Comparison of ENCODE assay signal across 16 cellular contexts in genomic region chr11:22461626-22462025, GRCh38.
"Had no signal": no experiment of that assay in that cellular context is flagged by ENCODE, and none has a peak within 500 bp of the region (broad histone marks: within the 10 kb centered on the region; RNA-seq: fewer than 3 reads in every experiment).

No MANE protein-coding gene starts in this region.

- H3K4me1 ChIP-seq: ascending aorta, heart left ventricle, upper lobe of right lung had no signal

- H3K9me3 ChIP-seq: ascending aorta, esophagus squamous epithelium, heart left ventricle, upper lobe of right lung had no signal

- H3K27ac ChIP-seq: ascending aorta, brain microvascular endothelial cell, esophagus squamous epithelium, heart left ventricle, upper lobe of right lung had no signal

- ATAC-seq: activated CD8-positive, alpha-beta T cell treated with anti-CD3 and anti-CD28 coated beads, Interleukin-2, amount 10 ng/mL, durations not matched to agents 7 days and 5 days; heart left ventricle; left colon; upper lobe of right lung had no signal

- DNase-seq: activated CD4-positive, alpha-beta T cell treated with anti-CD3 and anti-CD28 coated beads for 1 hour; activated CD4-positive, alpha-beta T cell treated with anti-CD3 and anti-CD28 coated beads, Interleukin-2, amount 50 U/mL, for 1 hour; activated CD8-positive, alpha-beta T cell treated with anti-CD3 and anti-CD28 coated beads, Interleukin-2, amount 10 ng/mL, durations not matched to agents 7 days and 5 days; activated gamma-delta T cell; activated naive CD4-positive, alpha-beta T cell treated with anti-CD3 and anti-CD28 coated beads, Interleukin-2, amount 50 U/mL, for 16 hours; brain microvascular endothelial cell; effector memory CD4-positive, alpha-beta T cell; esophagus squamous epithelium; heart left ventricle; left colon; naive B cell; stimulated activated CD4-positive, alpha-beta T cell treated with anti-CD3 and anti-CD28 coated beads, Interleukin-4, amount 100 ng/mL, for 24 hours; stimulated activated naive CD4-positive, alpha-beta T cell treated with Interleukin-2 at 50 U/mL for 16 hours; T-helper 1 cell; upper lobe of right lung had no signal

- H3K27me3 ChIP-seq: ascending aorta, brain microvascular endothelial cell, esophagus squamous epithelium, heart left ventricle, upper lobe of right lung had no signal

- H3K36me3 ChIP-seq: ascending aorta, brain microvascular endothelial cell, esophagus squamous epithelium, heart left ventricle, upper lobe of right lung had no signal

- H3K4me3 ChIP-seq: ascending aorta, esophagus squamous epithelium, heart left ventricle, upper lobe of right lung had no signal
